In the genomic region with DNA sequence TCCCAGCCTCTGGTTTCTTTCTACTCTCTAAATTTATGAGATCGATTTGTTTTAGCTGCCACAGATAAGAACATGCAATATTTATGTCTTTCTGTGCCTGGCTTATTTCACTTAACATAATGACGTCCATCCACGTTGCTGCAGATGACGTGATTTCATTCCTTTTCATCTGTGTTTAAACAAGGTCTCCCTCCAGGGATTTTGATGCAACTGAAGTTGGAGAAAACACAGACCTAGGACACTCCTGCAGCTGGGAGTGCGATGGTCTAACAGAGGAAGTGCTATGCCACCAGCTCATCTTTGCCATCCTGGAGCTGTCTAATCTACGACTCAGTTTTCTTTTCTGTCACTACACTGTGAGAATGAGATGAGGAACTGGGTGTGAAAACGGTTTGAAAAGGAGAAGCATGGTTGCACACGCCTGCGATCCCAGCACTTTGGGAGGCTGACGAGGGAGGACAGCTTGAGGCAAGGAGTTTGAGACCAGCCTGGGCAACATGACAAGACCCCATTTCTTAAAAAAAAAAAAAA, we compare ENCODE assay signal across 8 cellular contexts.
A peak's percentile ranks its signal among the peaks of the same experiment; 100 is the strongest.
DNase-seq lines count a peak whose midpoint lies in the region; ATAC-seq lines count a peak whose summit lies in the region.

No MANE protein-coding gene starts in this region.

- H3K4me1 Mint-ChIP-seq in stimulated activated effector memory CD8-positive, alpha-beta T cell treated with anti-CD3 and anti-CD28 coated beads, Interleukin-12 subunit alpha, Interleukin-12 subunit beta, amount 100 ng/mL, for 72 hours: peaks cover 36% of the 10 kb centered on the region

- no peaks in the 10 kb centered on the region for H3K36me3 Mint-ChIP-seq in stimulated activated effector memory CD8-positive, alpha-beta T cell treated with anti-CD3 and anti-CD28 coated beads, Interleukin-12 subunit alpha, Interleukin-12 subunit beta, amount 100 ng/mL, for 72 hours

- peak overlapping the region; percentile 61 for H3K4me3 Mint-ChIP-seq in stimulated activated effector memory CD8-positive, alpha-beta T cell treated with anti-CD3 and anti-CD28 coated beads, Interleukin-12 subunit alpha, Interleukin-12 subunit beta, amount 100 ng/mL, for 72 hours

- no peak overlapping the region for H3K27ac Mint-ChIP-seq in stimulated activated effector memory CD8-positive, alpha-beta T cell treated with anti-CD3 and anti-CD28 coated beads, Interleukin-12 subunit alpha, Interleukin-12 subunit beta, amount 100 ng/mL, for 72 hours

- DNase-seq in SHP77 (lab: John Stamatoyannopoulos, UW) (peak; percentile 32 to 34), SHP77 treated with DMSO at 0.1 percent for 48 hours (lab: John Stamatoyannopoulos, UW) (no peak), OCI-M1 (lab: John Stamatoyannopoulos, UW) (peak; percentile 48), fibroblast of gingiva (ENCODE audit: low read depth) (peak; percentile 78), hypothalamus (lab: John Stamatoyannopoulos, UW) (no peak), EL (no peak)
- DNase-seq in stimulated activated effector memory CD8-positive, alpha-beta T cell treated with anti-CD3 and anti-CD28 coated beads, Interleukin-12 subunit alpha, Interleukin-12 subunit beta, amount 100 ng/mL, for 72 hours (ENCODE audit: low spot score in 2 of 2): no peak

- H3K9me3 Mint-ChIP-seq in stimulated activated effector memory CD8-positive, alpha-beta T cell treated with anti-CD3 and anti-CD28 coated beads, Interleukin-12 subunit alpha, Interleukin-12 subunit beta, amount 100 ng/mL, for 72 hours: no peaks in the 10 kb centered on the region

- ATAC-seq in stimulated activated effector memory CD8-positive, alpha-beta T cell treated with anti-CD3 and anti-CD28 coated beads, Interleukin-12 subunit alpha, Interleukin-12 subunit beta, amount 100 ng/mL, for 72 hours: no peak
- no peak for ATAC-seq in GM18858 (IDR thresholded peaks at IDR 0.05; ENCODE audit: unreplicated experiment)

Comparison
In these comparisons a context has a peak if more than half of its experiments do, and no peak if none do; other contexts are left out.
1. DNase-seq: peak in SHP77 (2 of 2), OCI-M1 (single experiment) and fibroblast of gingiva (single experiment); none in SHP77 treated with DMSO at 0.1 percent for 48 hours (single experiment), stimulated activated effector memory CD8-positive, alpha-beta T cell treated with anti-CD3 and anti-CD28 coated beads, Interleukin-12 subunit alpha, Interleukin-12 subunit beta, amount 100 ng/mL, for 72 hours (0 of 2), hypothalamus (0 of 51) and EL (single experiment).